Comparison of ENCODE assay signal across 23 cellular contexts in genomic region chr6:135796884-135797283, GRCh38. TPM values are rescaled to one million over a fixed set of nuclear protein-coding genes. Genes with fewer than 3 reads are reported as not detected.
DNase-seq lines count a peak whose midpoint lies in the region; ATAC-seq and TF ChIP-seq lines count a peak whose summit lies in the region.
"Had no signal": no experiment of that assay in that cellular context is flagged by ENCODE, and none has a peak within 500 bp of the region (broad histone marks: within the 10 kb centered on the region; RNA-seq: fewer than 3 reads in every experiment).

No MANE protein-coding gene starts in this region.

- no peaks in the 10 kb centered on the region for H3K9me3 Mint-ChIP-seq in activated naive CD4-positive, alpha-beta T cell treated with anti-CD3 and anti-CD28 coated beads, Interleukin-2, amount 10 ng/mL, durations not matched to agents 7 days and 5 days
- H3K9me3 Mint-ChIP-seq: activated CD4-positive, alpha-beta T cell treated with anti-CD3 and anti-CD28 coated beads, Interleukin-2, amount 10 ng/mL, durations not matched to agents 7 days and 5 days; activated T-cell treated with anti-CD3 and anti-CD28 coated beads, Interleukin-2, amount 50 U/mL, for 72 hours; IgD-negative memory B cell; nephron progenitor cell had no signal

- no peaks in the 10 kb centered on the region for H3F3A ChIP-seq in SK-N-SH (replicated peaks; ENCODE audit: insufficient read depth)

- ATAC-seq in SK-N-SH treated with all-trans-retinoic acid at 6 μM for 48 hours: no peak; the same call in 2 of the 3 replicates
- ATAC-seq: activated T-cell treated with anti-CD3 and anti-CD28 coated beads, Interleukin-2, amount 50 U/mL, for 72 hours; gastrocnemius medialis; right cardiac atrium had no signal

- no peaks in the 10 kb centered on the region for H3K27me3 ChIP-seq in SK-N-SH (ENCODE audit: insufficient read depth)
- H3K27me3 ChIP-seq: brain microvascular endothelial cell, gastrocnemius medialis had no signal

- POLR2A ChIA-PET in SK-N-SH (lab: Yijun Ruan, JAX): no interaction called here

- DNase-seq in SK-N-SH (peak; percentile 25), NCI-H446 (lab: John Stamatoyannopoulos, UW) (peak; percentile 49 to 70), fibroblast of pulmonary artery (ENCODE audit: low read depth) (peak; percentile 10), MV-4-11 (lab: John Stamatoyannopoulos, UW) (no peak), AG20443 (ENCODE audit: low spot score) (no peak)
- no peak for DNase-seq in activated naive CD4-positive, alpha-beta T cell treated with anti-CD3 and anti-CD28 coated beads, Interleukin-2, amount 10 ng/mL, durations not matched to agents 7 days and 5 days
- DNase-seq: activated CD4-positive, alpha-beta T cell treated with anti-CD3 and anti-CD28 coated beads, Interleukin-2, amount 10 ng/mL, durations not matched to agents 7 days and 5 days; activated naive CD4-positive, alpha-beta T cell treated with Interleukin-2 at 50 U/mL for 16 hours; activated T-cell treated with anti-CD3 and anti-CD28 coated beads, Interleukin-2, amount 50 U/mL, for 72 hours; brain microvascular endothelial cell; effector CD8-positive, alpha-beta T cell; gastrocnemius medialis; hypothalamus; NCI-H226; nephron progenitor cell; right cardiac atrium; stimulated activated CD4-positive, alpha-beta T cell treated with anti-CD3 and anti-CD28 coated beads, Interleukin-12 subunit alpha, Interleukin-12 subunit beta, amount 100 ng/mL, for 4 hours; stimulated activated CD4-positive, alpha-beta T cell treated with anti-CD3 and anti-CD28 coated beads, Interleukin-4, amount 100 ng/mL, for 24 hours; stimulated activated naive CD4-positive, alpha-beta T cell; WERI-Rb-1 had no signal

- H3K4me1 Mint-ChIP-seq in activated naive CD4-positive, alpha-beta T cell treated with anti-CD3 and anti-CD28 coated beads, Interleukin-2, amount 10 ng/mL, durations not matched to agents 7 days and 5 days: no peaks in the 10 kb centered on the region
- H3K4me1 Mint-ChIP-seq: activated CD4-positive, alpha-beta T cell treated with anti-CD3 and anti-CD28 coated beads, Interleukin-2, amount 10 ng/mL, durations not matched to agents 7 days and 5 days had no signal

- no peaks in the 10 kb centered on the region for H3K9me2 ChIP-seq in SK-N-SH

- H3K4me1 ChIP-seq in SK-N-SH (ENCODE audit: control insufficient read depth in 1 of 2, insufficient read depth in 2 of 2, low read depth in 1 of 2, low read length in 1 of 2): peaks cover 0 to 15% of the 10 kb centered on the region in 2 experiments; a peak in 2 of 4 replicates
- H3K4me1 ChIP-seq: gastrocnemius medialis, parathyroid adenoma had no signal

- WGBS in SK-N-SH (ENCODE audit: low lambda C conversion rate): 39% methylated on average over 4 of the region's 4 CpGs

- no peak overlapping the region for H3K4me3 ChIP-seq in SK-N-SH (ENCODE audit: low read depth in 2 of 2, low read length in 1 of 2)
- H3K4me3 ChIP-seq in fibroblast of pulmonary artery (replicated peaks; ENCODE audit: low read depth, low read length): no peak overlapping the region
- H3K4me3 ChIP-seq: gastrocnemius medialis had no signal

- no peak overlapping the region for H3K4me2 ChIP-seq in SK-N-SH

- peak in 1 of 2 experiments; percentile 55; a peak in 1 of 4 replicates for TF ChIP-seq EP300 in SK-N-SH (IDR thresholded peaks at IDR 0.05; ENCODE audit: borderline replicate concordance in 1 of 2, low read depth in 1 of 2, low read length in 1 of 2)

- no peak overlapping the region for H3K27ac Mint-ChIP-seq in activated naive CD4-positive, alpha-beta T cell treated with anti-CD3 and anti-CD28 coated beads, Interleukin-2, amount 10 ng/mL, durations not matched to agents 7 days and 5 days
- H3K27ac Mint-ChIP-seq: activated CD4-positive, alpha-beta T cell treated with anti-CD3 and anti-CD28 coated beads, Interleukin-2, amount 10 ng/mL, durations not matched to agents 7 days and 5 days; activated T-cell treated with anti-CD3 and anti-CD28 coated beads, Interleukin-2, amount 50 U/mL, for 72 hours; IgD-negative memory B cell; nephron progenitor cell had no signal

- H3K9ac ChIP-seq in SK-N-SH: no peak overlapping the region
- H3K9ac ChIP-seq: parathyroid adenoma had no signal

- no peaks in the 10 kb centered on the region for H3K9me3 ChIP-seq in SK-N-SH
- H3K9me3 ChIP-seq: gastrocnemius medialis had no signal

- no peaks in the 10 kb centered on the region for H3K79me2 ChIP-seq in SK-N-SH (ENCODE audit: insufficient read depth)
- H3K79me2 ChIP-seq: parathyroid adenoma had no signal

- no peaks in the 10 kb centered on the region for H3K36me3 Mint-ChIP-seq in activated naive CD4-positive, alpha-beta T cell treated with anti-CD3 and anti-CD28 coated beads, Interleukin-2, amount 10 ng/mL, durations not matched to agents 7 days and 5 days
- H3K36me3 Mint-ChIP-seq: IgD-negative memory B cell had no signal

- H2AFZ ChIP-seq in SK-N-SH (ENCODE audit: low read depth): 0 out of 2 replicates have a peak overlapping the region, but pooled peaks have one; percentile 20
- H2AFZ ChIP-seq: parathyroid adenoma had no signal

- TF ChIP-seq RAD21 in SK-N-SH (IDR thresholded peaks at IDR 0.05; ENCODE audit: low read length): no peak

- H3K27me3 Mint-ChIP-seq in activated naive CD4-positive, alpha-beta T cell treated with anti-CD3 and anti-CD28 coated beads, Interleukin-2, amount 10 ng/mL, durations not matched to agents 7 days and 5 days: no peaks in the 10 kb centered on the region
- H3K27me3 Mint-ChIP-seq: activated CD4-positive, alpha-beta T cell treated with anti-CD3 and anti-CD28 coated beads, Interleukin-2, amount 10 ng/mL, durations not matched to agents 7 days and 5 days; IgD-negative memory B cell had no signal

- no peaks in the 10 kb centered on the region for H4K20me1 ChIP-seq in SK-N-SH (ENCODE audit: insufficient read depth)

- no peak overlapping the region for H3K4me3 Mint-ChIP-seq in activated naive CD4-positive, alpha-beta T cell treated with anti-CD3 and anti-CD28 coated beads, Interleukin-2, amount 10 ng/mL, durations not matched to agents 7 days and 5 days
- H3K4me3 Mint-ChIP-seq: activated CD4-positive, alpha-beta T cell treated with anti-CD3 and anti-CD28 coated beads, Interleukin-2, amount 10 ng/mL, durations not matched to agents 7 days and 5 days; activated T-cell treated with anti-CD3 and anti-CD28 coated beads, Interleukin-2, amount 50 U/mL, for 72 hours; IgD-negative memory B cell; nephron progenitor cell had no signal

- TF ChIP-seq CTCF in SK-N-SH (IDR thresholded peaks at IDR 0.05) (no peak), fibroblast of pulmonary artery (IDR thresholded peaks at IDR 0.05; ENCODE audit: low read length, missing control alignments) (no peak)

- no peaks in the 10 kb centered on the region for H3K36me3 ChIP-seq in SK-N-SH (replicated peaks in 1 of 2; ENCODE audit: control insufficient read depth in 1 of 2, insufficient read depth in 2 of 2, low read length in 1 of 2)
- H3K36me3 ChIP-seq: brain microvascular endothelial cell, gastrocnemius medialis, WERI-Rb-1 had no signal

- peak overlapping the region in 1 of 2 experiments; percentile 62; a peak in 2 of 4 replicates for H3K27ac ChIP-seq in SK-N-SH (ENCODE audit: low read depth in 2 of 2, low read length in 1 of 2)
- H3K27ac ChIP-seq: brain microvascular endothelial cell, gastrocnemius medialis, parathyroid adenoma, WERI-Rb-1 had no signal

- CTCF ChIA-PET in SK-N-SH (lab: Yijun Ruan, JAX): interaction anchor here (0.8 kb wide), 1 partner anchor 9 kb away, joined by 3 read pairs; no protein-coding TSS in a partner anchor
- CTCF ChIA-PET in activated naive CD4-positive, alpha-beta T cell treated with anti-CD3 and anti-CD28 coated beads, Interleukin-2, amount 10 ng/mL, durations not matched to agents 7 days and 5 days (lab: Charles Lee): interaction anchor here (1.3 to 1.7 kb wide), 2 partner anchors 113 to 430 kb away, joined by 3 to 5 read pairs; no protein-coding TSS in a partner anchor

TF ChIP-seq in SK-N-SH, 30 proteins besides CTCF, POLR2A, EP300 and RAD21:
- 0 out of 2 replicates have a peak, but pooled peaks have one; percentile 5 for TF ChIP-seq TCF12 (IDR thresholded peaks at IDR 0.05)
- TF ChIP-seq NFIC (IDR thresholded peaks at IDR 0.05; ENCODE audit: borderline replicate concordance): peak; percentile 43
- TF ChIP-seq RCOR1 (IDR thresholded peaks at IDR 0.05; ENCODE audit: low read length): peak; percentile 41; the same call in 1 of the 2 replicates
- TF ChIP-seq CHD2 (IDR thresholded peaks at IDR 0.05; ENCODE audit: low read length, partially characterized antibody): peak; percentile 13
- TF ChIP-seq RFX5 (IDR thresholded peaks at IDR 0.05; ENCODE audit: low read length): no peak
- TF ChIP-seq GATA2 (CRISPR knock-in tag; IDR thresholded peaks at IDR 0.05): peak; percentile 41; the same call in 1 of the 2 replicates
- TF ChIP-seq POLR2AphosphoS5 (IDR thresholded peaks at IDR 0.05; ENCODE audit: low read depth, low read length): no peak

TF ChIP-seq in SK-N-SH treated with all-trans-retinoic acid at 6 μM for 48 hours, 23 proteins besides CTCF, POLR2A, EP300 and RAD21 (continues in another document):
- TF ChIP-seq SNAI2 (CRISPR knock-in tag; IDR thresholded peaks at IDR 0.05) (no peak), ZFP3 (CRISPR knock-in tag; IDR thresholded peaks at IDR 0.05) (no peak), ZNF70 (CRISPR knock-in tag; IDR thresholded peaks at IDR 0.05) (no peak), TSHZ2 (CRISPR knock-in tag; IDR thresholded peaks at IDR 0.05) (no peak; the same call in 1 of the 2 replicates), ZNF8 (CRISPR knock-in tag; IDR thresholded peaks at IDR 0.05) (no peak)

RNA-seq across cellular contexts. Expression of gene PDE7B, which starts 54.6 kb away (rescaled TPM):
- 1.9 and 2.2 TPM in 2 replicates for polyA plus RNA-seq in SK-N-SH (2012; rRNA removed)
- polyA plus RNA-seq in SK-N-SH (2012; cell fraction: cytosol; rRNA removed): 1.8 and 2.1 TPM in 2 replicates
- 2.7 and 3.0 TPM in 2 replicates for polyA plus RNA-seq in SK-N-SH (2012; cell fraction: nucleus; rRNA removed)

Comparison
In these comparisons a context has a peak if more than half of its experiments do, and no peak if none do; other contexts are left out.
1. DNase-seq: peak in SK-N-SH (single experiment), NCI-H446 (2 of 2) and fibroblast of pulmonary artery (single experiment); none in activated naive CD4-positive, alpha-beta T cell treated with anti-CD3 and anti-CD28 coated beads, Interleukin-2, amount 10 ng/mL, durations not matched to agents 7 days and 5 days (single experiment), MV-4-11 (single experiment) and AG20443 (single experiment).